In the genomic region with DNA sequence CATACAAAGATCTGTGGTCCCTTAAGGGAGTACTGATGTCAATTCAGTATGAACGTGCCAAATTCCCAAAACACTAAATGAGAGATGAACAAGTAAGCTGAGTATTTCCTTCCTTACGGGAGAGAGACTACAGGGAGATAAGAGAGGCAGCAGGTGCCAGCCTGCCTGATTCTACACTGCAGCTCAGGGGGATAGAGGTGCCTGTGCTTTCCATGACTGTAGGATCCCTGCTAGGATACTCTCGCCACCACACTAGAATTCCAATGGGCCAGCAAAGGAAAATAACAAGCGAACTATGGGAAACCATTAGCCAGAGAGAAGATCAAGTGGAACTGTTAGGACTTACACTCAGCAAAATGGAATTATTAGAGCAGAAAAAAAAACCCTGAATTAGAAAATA, we compare ENCODE assay signal across 21 cellular contexts.
"Had no signal": no experiment of that assay in that cellular context is flagged by ENCODE, and none has a peak within 500 bp of the region (broad histone marks: within the 10 kb centered on the region; RNA-seq: fewer than 3 reads in every experiment).

No MANE protein-coding gene starts in this region.

- H3K4me1 ChIP-seq: body of pancreas, prostate gland, right atrium auricular region, tibial artery had no signal

- H3K27ac ChIP-seq: body of pancreas, epithelial cell of prostate, hepatocyte, prostate gland, right atrium auricular region, tibial artery had no signal

- H3K4me3 Mint-ChIP-seq: activated CD4-positive, alpha-beta memory T cell treated with anti-CD3 and anti-CD28 coated beads, Interleukin-2, amount 10 ng/mL, durations not matched to agents 7 days and 5 days; activated CD4-positive, alpha-beta T cell treated with anti-CD3 and anti-CD28 coated beads for 36 hours; activated CD8-positive, alpha-beta memory T cell treated with anti-CD3 and anti-CD28 coated beads, Interleukin-2, amount 10 ng/mL, durations not matched to agents 7 days and 5 days; activated naive CD8-positive, alpha-beta T cell treated with anti-CD3 and anti-CD28 coated beads for 36 hours; naive B cell; neural crest cell had no signal

- H3K9me3 Mint-ChIP-seq: activated naive CD8-positive, alpha-beta T cell treated with anti-CD3 and anti-CD28 coated beads for 36 hours had no signal

- H3K27me3 ChIP-seq: body of pancreas, dorsolateral prefrontal cortex, hepatocyte, right atrium auricular region, tibial artery had no signal

- ATAC-seq: activated CD4-positive, alpha-beta T cell treated with anti-CD3 and anti-CD28 coated beads for 36 hours; activated CD8-positive, alpha-beta memory T cell treated with anti-CD3 and anti-CD28 coated beads, Interleukin-2, amount 10 ng/mL, durations not matched to agents 7 days and 5 days; body of pancreas; mucosa of descending colon had no signal

- DNase-seq: activated CD4-positive, alpha-beta memory T cell treated with anti-CD3 and anti-CD28 coated beads, Interleukin-2, amount 10 ng/mL, durations not matched to agents 7 days and 5 days; activated CD4-positive, alpha-beta T cell treated with anti-CD3 and anti-CD28 coated beads for 36 hours; activated CD8-positive, alpha-beta memory T cell treated with anti-CD3 and anti-CD28 coated beads, Interleukin-2, amount 10 ng/mL, durations not matched to agents 7 days and 5 days; activated naive CD8-positive, alpha-beta T cell treated with anti-CD3 and anti-CD28 coated beads for 36 hours; amygdala; body of pancreas; dorsolateral prefrontal cortex; foreskin fibroblast; mesenchymal stem cell; mucosa of descending colon; naive B cell; stimulated activated CD4-positive, alpha-beta T cell treated with anti-CD3 and anti-CD28 coated beads, Interleukin-12 subunit alpha, Interleukin-12 subunit beta, amount 100 ng/mL, for 4 hours; stimulated activated CD4-positive, alpha-beta T cell treated with anti-CD3 and anti-CD28 coated beads, Interleukin-1b, Interleukin-23, amount 100 ng/mL, for 48 hours; stimulated activated CD8-positive, alpha-beta memory T cell treated with anti-CD3 and anti-CD28 coated beads, Interleukin-4, amount 100 ng/mL, for 48 hours; stimulated activated naive CD4-positive, alpha-beta T cell treated with Interleukin-2 at 50 U/mL for 16 hours; tibial artery had no signal

- H3K4me1 Mint-ChIP-seq: activated CD4-positive, alpha-beta memory T cell treated with anti-CD3 and anti-CD28 coated beads, Interleukin-2, amount 10 ng/mL, durations not matched to agents 7 days and 5 days; activated CD4-positive, alpha-beta T cell treated with anti-CD3 and anti-CD28 coated beads for 36 hours; activated CD8-positive, alpha-beta memory T cell treated with anti-CD3 and anti-CD28 coated beads, Interleukin-2, amount 10 ng/mL, durations not matched to agents 7 days and 5 days; naive B cell had no signal

- H3K4me3 ChIP-seq: body of pancreas, dorsolateral prefrontal cortex, hepatocyte, mucosa of descending colon, prostate gland, right atrium auricular region, tibial artery had no signal

- H3K27ac Mint-ChIP-seq: activated CD4-positive, alpha-beta memory T cell treated with anti-CD3 and anti-CD28 coated beads, Interleukin-2, amount 10 ng/mL, durations not matched to agents 7 days and 5 days; activated CD4-positive, alpha-beta T cell treated with anti-CD3 and anti-CD28 coated beads for 36 hours; activated CD8-positive, alpha-beta memory T cell treated with anti-CD3 and anti-CD28 coated beads, Interleukin-2, amount 10 ng/mL, durations not matched to agents 7 days and 5 days; activated naive CD8-positive, alpha-beta T cell treated with anti-CD3 and anti-CD28 coated beads for 36 hours; naive B cell had no signal

- H3K27me3 Mint-ChIP-seq: activated CD4-positive, alpha-beta memory T cell treated with anti-CD3 and anti-CD28 coated beads, Interleukin-2, amount 10 ng/mL, durations not matched to agents 7 days and 5 days; activated CD4-positive, alpha-beta T cell treated with anti-CD3 and anti-CD28 coated beads for 36 hours; activated CD8-positive, alpha-beta memory T cell treated with anti-CD3 and anti-CD28 coated beads, Interleukin-2, amount 10 ng/mL, durations not matched to agents 7 days and 5 days; activated naive CD8-positive, alpha-beta T cell treated with anti-CD3 and anti-CD28 coated beads for 36 hours; naive B cell had no signal

- H3K36me3 Mint-ChIP-seq: activated CD8-positive, alpha-beta memory T cell treated with anti-CD3 and anti-CD28 coated beads, Interleukin-2, amount 10 ng/mL, durations not matched to agents 7 days and 5 days; activated naive CD8-positive, alpha-beta T cell treated with anti-CD3 and anti-CD28 coated beads for 36 hours; naive B cell had no signal

- H3K9me3 ChIP-seq: body of pancreas, mucosa of descending colon, prostate gland, right atrium auricular region, tibial artery had no signal

- H3K36me3 ChIP-seq: prostate gland, right atrium auricular region, tibial artery had no signal
